ENCODE assay signal across 8 cellular contexts in genomic region chr1:229507951-229508822, GRCh38. TPM values are rescaled to one million over a fixed set of nuclear protein-coding genes. Genes with fewer than 3 reads are reported as not detected.
DNase-seq lines count a peak whose midpoint lies in the region; ATAC-seq and TF ChIP-seq lines count a peak whose summit lies in the region.

TSS of gene NUP133 (minus strand) at chr1:229508341. CDS start at chr1:229508249, 92 bp downstream.

- peaks cover 2% of the 10 kb centered on the region for H3K27me3 Mint-ChIP-seq in activated CD4-positive, alpha-beta memory T cell treated with anti-CD3 and anti-CD28 coated beads for 36 hours

- intact Hi-C loops in activated CD4-positive, alpha-beta memory T cell treated with anti-CD3 and anti-CD28 coated beads for 36 hours (cut with micrococcal nuclease): loop anchor here (1.0 to 5.0 kb wide), 5 partner anchors 51 to 226 kb away; partner anchors contain the start of genes CCSAP, TAF5L and URB2
- intact Hi-C loops in dorsolateral prefrontal cortex (cut with DNase I) (loop anchor here (2.0 to 5.0 kb wide), 2 partner anchors 49 to 117 kb away; partner anchors contain the start of gene ABCB10 (in 1 of the 2)), right lobe of liver (cut with DNase I) (no loop called here)

- H3K4me1 ChIP-seq in right lobe of liver: peaks cover 0 to 13% (median 6%) of the 10 kb centered on the region in 4 donors

- H3K9me3 Mint-ChIP-seq in activated CD4-positive, alpha-beta memory T cell treated with anti-CD3 and anti-CD28 coated beads for 36 hours: no peaks in the 10 kb centered on the region

- peaks cover 26% of the 10 kb centered on the region for H3K4me1 Mint-ChIP-seq in activated CD4-positive, alpha-beta memory T cell treated with anti-CD3 and anti-CD28 coated beads for 36 hours (ENCODE audit: low read depth)

- TF ChIP-seq CTCF in dorsolateral prefrontal cortex (IDR thresholded peaks at IDR 0.05 in 54 of 56, conservative IDR thresholded peaks at IDR 0.05 in 2 of 56; ENCODE audit: low read depth in 1 of 56, partially characterized antibody in 56 of 56): peak in 25 of 56 donors; percentile 6 to 49 (median 29)
- TF ChIP-seq CTCF in right lobe of liver (IDR thresholded peaks at IDR 0.05): no peak

- POLR2A ChIA-PET in activated CD4-positive, alpha-beta memory T cell treated with anti-CD3 and anti-CD28 coated beads for 36 hours (lab: Charles Lee): interaction anchor here (0.5 to 2.5 kb wide), 9 partner anchors 20 to 1050 kb away, joined by 3 to 17 read pairs (median 4); partner anchors contain the start of genes ABCB10, TAF5L and URB2

- peak; percentile 97 for TF ChIP-seq POLR2A in right lobe of liver (IDR thresholded peaks at IDR 0.05)

- H3K27ac ChIP-seq in dorsolateral prefrontal cortex (peak within 1 kb of the TSS; percentile 78 to 99 (median 95)), right lobe of liver (peak within 1 kb of the TSS; percentile 88 to 90 (median 90))

- CTCF ChIA-PET in activated CD4-positive, alpha-beta memory T cell treated with anti-CD3 and anti-CD28 coated beads for 36 hours (lab: Charles Lee): interaction anchor here (0.6 to 2.9 kb wide), 7 partner anchors 13 to 772 kb away, joined by 3 to 16 read pairs (median 4); partner anchors contain the start of gene ABCB10

- H3K4me3 ChIP-seq in dorsolateral prefrontal cortex (peak within 1 kb of the TSS; percentile 75 to 100 (median 99)), right lobe of liver (peak within 1 kb of the TSS; percentile 86 to 95 (median 92))

- H3K36me3 ChIP-seq in right lobe of liver: no peaks in the 10 kb centered on the region

- WGBS in right lobe of liver (ENCODE audit: insufficient coverage, low coverage, low lambda C conversion rate, missing lambda C conversion rate): 0% methylated on average over 11 of the region's 65 CpGs

- peaks cover 14% of the 10 kb centered on the region for H3K36me3 Mint-ChIP-seq in activated CD4-positive, alpha-beta memory T cell treated with anti-CD3 and anti-CD28 coated beads for 36 hours

- H3K27me3 ChIP-seq in dorsolateral prefrontal cortex (no peaks in the 10 kb centered on the region), right lobe of liver (no peaks in the 10 kb centered on the region)

- H3K9me3 ChIP-seq in right lobe of liver: no peaks in the 10 kb centered on the region

- peak within 1 kb of the TSS; percentile 83 for H3K27ac Mint-ChIP-seq in activated CD4-positive, alpha-beta memory T cell treated with anti-CD3 and anti-CD28 coated beads for 36 hours

- DNase-seq in CD1c-positive myeloid dendritic cell (ENCODE audit: extremely low spot score) (peak; percentile 99), NCI-H82 treated with DMSO at 0.1 percent for 48 hours (lab: John Stamatoyannopoulos, UW; ENCODE audit: unreplicated experiment) (peak; percentile 95), dorsolateral prefrontal cortex (peak; percentile 96 to 99 (median 99)), right lobe of liver (peak; percentile 99 to 100 (median 99))
- peak; percentile 99 for DNase-seq in activated CD4-positive, alpha-beta memory T cell treated with anti-CD3 and anti-CD28 coated beads for 36 hours
- peak; percentile 97 to 99 for DNase-seq in stimulated activated CD4-positive, alpha-beta T cell treated with anti-CD3 and anti-CD28 coated beads, Interleukin-4, amount 100 ng/mL, for 4 hours

- ATAC-seq in GM19438 (IDR thresholded peaks at IDR 0.05; ENCODE audit: low read depth, unreplicated experiment) (peak; percentile 97), HG03575 (IDR thresholded peaks at IDR 0.05; ENCODE audit: extremely low read depth, insufficient number of reproducible peaks, low FRiP score, unreplicated experiment) (peak; percentile 68), right lobe of liver (peak; percentile 95 to 99 (median 98))

- H3K4me3 Mint-ChIP-seq in activated CD4-positive, alpha-beta memory T cell treated with anti-CD3 and anti-CD28 coated beads for 36 hours: peak within 1 kb of the TSS; percentile 93

RNA-seq across cellular contexts. Expression of gene NUP133, which starts in this region (rescaled TPM):
- 10 to 100 TPM; 54.1 to 57.0 TPM for total RNA-seq in activated CD4-positive, alpha-beta memory T cell treated with anti-CD3 and anti-CD28 coated beads for 36 hours
- 10 to 100 TPM; 32.4 to 66.3 (median 46.5) TPM for total RNA-seq in dorsolateral prefrontal cortex
- 10 to 100 TPM in 5 of 6 experiments, 1 to 10 TPM in 1; 8.5 to 14.4 (median 11.5) TPM for total RNA-seq in right lobe of liver

Comparison
In these comparisons a context has a peak if more than half of its experiments do, and no peak if none do; other contexts are left out.
1. Peak in every context shown above with its lines: DNase-seq, ATAC-seq, H3K4me3 ChIP-seq and H3K27ac ChIP-seq.
2. intact Hi-C loops: an anchor here in activated CD4-positive, alpha-beta memory T cell treated with anti-CD3 and anti-CD28 coated beads for 36 hours (1.0 to 5.0 kb wide) and dorsolateral prefrontal cortex (2.0 to 5.0 kb wide); none called in right lobe of liver.